ENCODE assay signal across 8 cellular contexts in genomic region chr20:35284267-35284991, GRCh38. TPM values are rescaled to one million over a fixed set of nuclear protein-coding genes. Genes with fewer than 3 reads are reported as not detected.
DNase-seq lines count a peak whose midpoint lies in the region; ATAC-seq, FAIRE-seq and TF ChIP-seq lines count a peak whose summit lies in the region.

TSS of gene EIF6 (minus strand) at chr20:35284772. CDS start at chr20:35284487, 285 bp downstream.

- peaks cover 45% of the 10 kb centered on the region for H3K36me3 ChIP-seq in DOHH2 (ENCODE audit: control insufficient read depth, low read length)
- peaks cover 7% of the 10 kb centered on the region for H3K36me3 ChIP-seq in thoracic aorta

- peak; percentile 63; the same call in 1 of the 2 replicates for TF ChIP-seq POLR2A in H54 (IDR thresholded peaks at IDR 0.05; ENCODE audit: low read depth, low read length)

- ATAC-seq in thoracic aorta (ENCODE audit: insufficient number of reproducible peaks, low FRiP score, low read depth): peak; percentile 74

- no peaks in the 10 kb centered on the region for H3K27me3 Mint-ChIP-seq in activated naive CD8-positive, alpha-beta T cell
- H3K27me3 Mint-ChIP-seq in osteocyte (ENCODE audit: unreplicated experiment): no peaks in the 10 kb centered on the region

- no peaks in the 10 kb centered on the region for H3K9me3 Mint-ChIP-seq in activated naive CD8-positive, alpha-beta T cell (ENCODE audit: low read depth)
- no peaks in the 10 kb centered on the region for H3K9me3 Mint-ChIP-seq in osteocyte (ENCODE audit: unreplicated experiment)

- H3K4me3 Mint-ChIP-seq in activated naive CD8-positive, alpha-beta T cell: peak within 1 kb of the TSS; percentile 93
- peak within 1 kb of the TSS; percentile 94 for H3K4me3 Mint-ChIP-seq in osteocyte (ENCODE audit: unreplicated experiment)

- H3K9me2 ChIP-seq in DOHH2 (replicated peaks; ENCODE audit: control insufficient read depth, low read length): no peaks in the 10 kb centered on the region

- peaks cover 33% of the 10 kb centered on the region for H3K4me1 Mint-ChIP-seq in activated naive CD8-positive, alpha-beta T cell (ENCODE audit: low read depth)
- H3K4me1 Mint-ChIP-seq in osteocyte (ENCODE audit: unreplicated experiment): peaks cover 25% of the 10 kb centered on the region

- peak; percentile 90 for DNase-seq in H54 (ENCODE audit: insufficient read length, low spot score)
- DNase-seq in NAMALWA (ENCODE audit: low spot score): peak; percentile 83
- peak; percentile 77 for DNase-seq in SKM-1 (lab: John Stamatoyannopoulos, UW; ENCODE audit: unreplicated experiment)
- DNase-seq in head of caudate nucleus: peak; percentile 46 to 93 (median 79)
- peak; percentile 93 for DNase-seq in osteocyte (ENCODE audit: extremely low spot score, unreplicated experiment)
- peak; percentile 56 for DNase-seq in thoracic aorta (ENCODE audit: low spot score)

- no peak for FAIRE-seq in H54 (lab: Jason Lieb, UNC)

- H3K4me1 ChIP-seq in DOHH2 (ENCODE audit: control insufficient read depth, low read length): peaks cover 15% of the 10 kb centered on the region
- peaks cover 10 to 16% of the 10 kb centered on the region in 2 donors for H3K4me1 ChIP-seq in thoracic aorta (ENCODE audit: control insufficient read depth in 1 of 2, low read depth in 2 of 2)

- H3K9me3 ChIP-seq in DOHH2 (ENCODE audit: control insufficient read depth, insufficient read depth, low read length) (no peaks in the 10 kb centered on the region), thoracic aorta (no peaks in the 10 kb centered on the region)

- H3K27ac Mint-ChIP-seq in activated naive CD8-positive, alpha-beta T cell: peak within 1 kb of the TSS; percentile 96
- H3K27ac Mint-ChIP-seq in osteocyte (ENCODE audit: unreplicated experiment): peak within 1 kb of the TSS; percentile 90

- H3K4me2 ChIP-seq in DOHH2 (ENCODE audit: low read length): peak within 1 kb of the TSS; percentile 79

- H4K20me1 ChIP-seq in DOHH2 (ENCODE audit: control insufficient read depth, insufficient read depth, low read depth, low read length): peaks cover 7% of the 10 kb centered on the region; the same call in 1 of the 2 replicates

- H3K4me3 ChIP-seq in DOHH2 (ENCODE audit: low read length) (peak within 1 kb of the TSS; percentile 94), thoracic aorta (peak within 1 kb of the TSS; percentile 84)

- H3K36me3 Mint-ChIP-seq in activated naive CD8-positive, alpha-beta T cell: peaks cover 13% of the 10 kb centered on the region
- peaks cover 7% of the 10 kb centered on the region for H3K36me3 Mint-ChIP-seq in osteocyte (ENCODE audit: unreplicated experiment)

- peak within 1 kb of the TSS; percentile 45 for H3K27ac ChIP-seq in DOHH2 (ENCODE audit: low read depth, low read length)
- H3K27ac ChIP-seq in thoracic aorta: peak within 1 kb of the TSS; percentile 51 to 71

- H3F3A ChIP-seq in DOHH2 (ENCODE audit: control insufficient read depth, insufficient read depth): peaks cover 12% of the 10 kb centered on the region

- no peaks in the 10 kb centered on the region for H3K27me3 ChIP-seq in DOHH2 (ENCODE audit: control insufficient read depth, low read length)
- no peaks in the 10 kb centered on the region for H3K27me3 ChIP-seq in thoracic aorta (replicated peaks; ENCODE audit: insufficient read depth)

- peaks cover 41% of the 10 kb centered on the region for H3K79me2 ChIP-seq in DOHH2 (ENCODE audit: control insufficient read depth, low read length)

- intact Hi-C loops in head of caudate nucleus (cut with DNase I): no loop called here

- TF ChIP-seq CTCF in DOHH2 (IDR thresholded peaks at IDR 0.05; ENCODE audit: low read depth, low read length, poor library complexity, severe bottlenecking) (no peak), osteocyte (IDR thresholded peaks at IDR 0.05) (no peak), thoracic aorta (IDR thresholded peaks at IDR 0.05) (no peak)

RNA-seq across cellular contexts. Expression of gene EIF6, which starts in this region (rescaled TPM):
- total RNA-seq in osteocyte (131 and 136 TPM in 2 replicates), thoracic aorta (10 to 100 TPM; 46.2 to 76.6 TPM)

Comparison
In these comparisons a context has a peak if more than half of its experiments do, and no peak if none do; other contexts are left out.
1. Peak in every context shown above with its lines: DNase-seq, ATAC-seq, H3K4me3 ChIP-seq and H3K27ac ChIP-seq.